Comparison of ENCODE assay signal across 2 cellular contexts in genomic region chr16:25374556-25374955, GRCh38.
A peak's percentile ranks its signal among the peaks of the same experiment; 100 is the strongest.
TF ChIP-seq lines count a peak whose summit lies in the region.

No MANE protein-coding gene starts in this region.

TF ChIP-seq in H1, 55 proteins besides CTCF, POLR2A, EP300 and RAD21:
- TF ChIP-seq POU5F1 (IDR thresholded peaks at IDR 0.05; ENCODE audit: low read depth, low read length) (0 out of 2 replicates have a peak, but pooled peaks have one; percentile 48), ATF2 (IDR thresholded peaks at IDR 0.05; ENCODE audit: low read length) (no peak)

TF ChIP-seq in HEK293T, 16 proteins besides CTCF, POLR2A, EP300 and RAD21:
- TF ChIP-seq TARDBP (IDR thresholded peaks at IDR 0.05), result no peak
- TF ChIP-seq ELF4 (IDR thresholded peaks at IDR 0.05), result no peak
- no peak for TF ChIP-seq NFRKB (IDR thresholded peaks at IDR 0.05)
